Comparison of ENCODE assay signal across 8 cellular contexts in the genomic region with DNA sequence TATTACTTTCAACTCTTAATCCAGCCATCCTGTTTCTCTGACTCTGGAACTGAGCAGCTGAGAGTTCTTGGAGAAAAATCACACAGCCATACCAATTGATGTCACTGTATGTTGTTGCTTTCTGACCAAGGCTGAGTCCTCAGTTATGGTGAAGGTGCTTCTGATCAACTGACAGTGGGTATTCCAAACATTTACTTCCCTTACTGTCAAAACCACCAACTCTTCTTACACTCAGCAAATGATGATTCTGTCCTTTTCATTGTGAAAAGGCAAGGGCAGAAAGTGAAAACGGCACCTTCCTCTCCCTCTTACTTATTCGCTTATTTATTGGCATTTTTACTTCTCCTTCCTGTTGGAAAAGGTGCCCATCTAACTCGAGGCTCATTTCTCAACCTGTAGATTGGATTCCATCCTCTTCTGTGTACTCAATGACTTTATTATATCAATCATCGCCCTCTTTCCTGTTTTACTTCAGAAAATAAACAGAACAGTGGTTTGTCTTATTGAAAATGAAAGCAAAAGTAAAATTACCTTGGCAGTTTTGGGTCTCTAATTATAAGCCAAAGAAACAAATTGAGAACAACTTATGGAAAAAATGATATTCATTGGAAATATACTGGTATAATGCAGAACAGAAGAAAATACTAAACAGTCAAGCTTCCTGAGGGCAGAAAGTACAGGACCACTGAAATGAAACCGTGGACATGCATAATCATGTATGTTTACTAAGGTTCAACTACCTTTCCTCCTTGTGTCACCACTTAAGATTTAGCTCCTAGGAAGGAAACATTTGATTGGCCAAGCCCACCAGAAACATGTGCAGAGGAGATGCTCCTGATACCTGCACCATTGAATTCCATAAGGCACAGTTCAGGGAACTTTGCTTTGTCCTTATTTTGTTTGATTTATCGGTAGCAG.
A peak's percentile ranks its signal among the peaks of the same experiment; 100 is the strongest.
DNase-seq lines count a peak whose midpoint lies in the region; ATAC-seq and TF ChIP-seq lines count a peak whose summit lies in the region.

No MANE protein-coding gene starts in this region.

- H3K4me2 ChIP-seq in mammary epithelial cell (ENCODE audit: insufficient read depth, low read depth, low read length) = peak overlapping the region; percentile 82

- H3K4me1 ChIP-seq in mammary epithelial cell (ENCODE audit: insufficient read depth, low read length) (peaks cover 9% of the 10 kb centered on the region), mucosa of stomach (ENCODE audit: control insufficient read depth, insufficient read depth, low read length) (peaks cover 32% of the 10 kb centered on the region), endodermal cell (ENCODE audit: control insufficient read depth, insufficient read depth, low read length) (no peaks in the 10 kb centered on the region)

- H3K27me3 Mint-ChIP-seq in endodermal cell (ENCODE audit: insufficient read depth) (peaks cover 17% of the 10 kb centered on the region), glutamatergic neuron (ENCODE audit: unreplicated experiment) (no peaks in the 10 kb centered on the region)

- TF ChIP-seq CTCF in mammary epithelial cell (conservative IDR thresholded peaks at IDR 0.05 in 1 of 2, IDR thresholded peaks at IDR 0.05 in 1 of 2; ENCODE audit: extremely low read depth in 1 of 2, insufficient read depth in 1 of 2, low read depth in 1 of 2, low read length in 2 of 2) (no peak), endodermal cell (conservative IDR thresholded peaks at IDR 0.05) (no peak), glutamatergic neuron (IDR thresholded peaks at IDR 0.05; ENCODE audit: partially characterized antibody, unreplicated experiment) (no peak)

- H3K36me3 Mint-ChIP-seq in endodermal cell (ENCODE audit: low read depth) = no peaks in the 10 kb centered on the region
- H3K36me3 Mint-ChIP-seq in glutamatergic neuron (ENCODE audit: unreplicated experiment) = no peaks in the 10 kb centered on the region

- H3K4me1 Mint-ChIP-seq in endodermal cell = peaks cover 15% of the 10 kb centered on the region
- peaks cover 5% of the 10 kb centered on the region for H3K4me1 Mint-ChIP-seq in glutamatergic neuron (ENCODE audit: low read depth, unreplicated experiment)

- H4K20me1 ChIP-seq in mammary epithelial cell (ENCODE audit: insufficient read depth, low read length) = no peaks in the 10 kb centered on the region

- 24% methylated on average over 6 of the region's 6 CpGs for WGBS in mammary epithelial cell (ENCODE audit: low coverage, missing lambda C conversion rate)
- WGBS in endodermal cell (ENCODE audit: insufficient coverage in 1 of 2, insufficient read length in 1 of 2), 2 experiments = 79 to 82% methylated on average over 5 to 6 of the region's 6 CpGs

- CTCF ChIA-PET in mammary epithelial cell (lab: Charles Lee; ENCODE audit: low non-redundant PET) = no interaction called here

- H3K27ac Mint-ChIP-seq in endodermal cell (no peak overlapping the region), glutamatergic neuron (ENCODE audit: unreplicated experiment) (no peak overlapping the region)

- H3K9me3 ChIP-seq in mammary epithelial cell (replicated peaks; ENCODE audit: insufficient read depth, low read length) (no peaks in the 10 kb centered on the region), mucosa of stomach (ENCODE audit: control insufficient read depth, low read length) (no peaks in the 10 kb centered on the region), endodermal cell (ENCODE audit: control insufficient read depth, low read length) (no peaks in the 10 kb centered on the region)

- H3K36me3 ChIP-seq in mammary epithelial cell (ENCODE audit: insufficient read depth, low read length) (no peaks in the 10 kb centered on the region), mucosa of stomach (ENCODE audit: control insufficient read depth, insufficient read depth, low read length) (no peaks in the 10 kb centered on the region), endodermal cell (ENCODE audit: control insufficient read depth, insufficient read depth, low read length) (no peaks in the 10 kb centered on the region)

- no peaks in the 10 kb centered on the region for H3K9me3 Mint-ChIP-seq in endodermal cell
- H3K9me3 Mint-ChIP-seq in glutamatergic neuron (ENCODE audit: unreplicated experiment) = no peaks in the 10 kb centered on the region

- peak; percentile 19 for ATAC-seq in GM19397 (IDR thresholded peaks at IDR 0.05; ENCODE audit: unreplicated experiment)
- ATAC-seq in GM18868 (IDR thresholded peaks at IDR 0.05; ENCODE audit: unreplicated experiment) = no peak

- peak overlapping the region; percentile 38 for H3K9ac ChIP-seq in mammary epithelial cell (ENCODE audit: insufficient read depth, low read length)
- H3K9ac ChIP-seq in mucosa of stomach (ENCODE audit: low read length) = peak overlapping the region; percentile 49
- H3K9ac ChIP-seq in endodermal cell (ENCODE audit: extremely low read depth, low read length, poor library complexity, severe bottlenecking) = no peak overlapping the region

- intact Hi-C loops in mammary epithelial cell (cut with micrococcal nuclease) = loop anchor here (2.0 kb wide), 1 partner anchor 260 kb away; a partner anchor contains a TSS

- BruUV-seq in mammary epithelial cell (replicated peaks; lab: Mats Ljungman, UMichigan) = no TSS peak

- H3K27me3 ChIP-seq in mammary epithelial cell (ENCODE audit: insufficient read depth, low read length) (no peaks in the 10 kb centered on the region), mucosa of stomach (ENCODE audit: control insufficient read depth, insufficient read depth, low read length) (no peaks in the 10 kb centered on the region), endodermal cell (ENCODE audit: control insufficient read depth, insufficient read depth, low read length, poor library complexity, severe bottlenecking) (peaks cover 38% of the 10 kb centered on the region)

- peak overlapping the region; percentile 93 for H2AFZ ChIP-seq in mammary epithelial cell (ENCODE audit: low read depth, low read length)

- H3K27ac ChIP-seq in mammary epithelial cell (ENCODE audit: insufficient read depth, low read depth, low read length) = peak overlapping the region; percentile 16
- H3K27ac ChIP-seq in endodermal cell (ENCODE audit: low read depth, low read length) = no peak overlapping the region

- peak overlapping the region; percentile 38 to 47 (median 45) for H3K4me3 ChIP-seq in mammary epithelial cell (replicated peaks in 1 of 3; ENCODE audit: insufficient read depth in 1 of 3, low read depth in 2 of 3, low read length in 3 of 3)
- no peak overlapping the region for H3K4me3 ChIP-seq in mucosa of stomach (ENCODE audit: low read length)
- no peak overlapping the region for H3K4me3 ChIP-seq in endodermal cell (ENCODE audit: low read length)

- DNase-seq in HT1080 (ENCODE audit: low read depth) (peak; percentile 13), mammary epithelial cell (peak; percentile 6), endodermal cell (no peak), glutamatergic neuron (no peak)
- no peak for DNase-seq in activated CD8-positive, alpha-beta memory T cell treated with anti-CD3 and anti-CD28 coated beads, Interleukin-2, amount 50 U/mL, for 4 hours

- H3K4me3 Mint-ChIP-seq in endodermal cell (no peak overlapping the region), glutamatergic neuron (ENCODE audit: unreplicated experiment) (no peak overlapping the region)

- no peaks in the 10 kb centered on the region for H3K79me2 ChIP-seq in mammary epithelial cell (ENCODE audit: insufficient read depth, low read length)

- in situ Hi-C loops in mammary epithelial cell (cut with MboI; ENCODE audit: low sequenced_read_pairs in 2 of 2) = loop anchor here (5.0 kb wide), 1 partner anchor 126 kb away; no protein-coding TSS in a partner anchor

- dilution Hi-C loops in mammary epithelial cell (cut with HindIII; ENCODE audit: low sequenced_read_pairs) = no loop called here

Comparison
In these comparisons a context has a peak if more than half of its experiments do, and no peak if none do; other contexts are left out.
1. DNase-seq: peak in HT1080 (single experiment) and mammary epithelial cell (single experiment); none in endodermal cell (single experiment), activated CD8-positive, alpha-beta memory T cell treated with anti-CD3 and anti-CD28 coated beads, Interleukin-2, amount 50 U/mL, for 4 hours (single experiment) and glutamatergic neuron (single experiment).
2. H3K4me3 ChIP-seq: peak in mammary epithelial cell (3 of 3); none in mucosa of stomach (single experiment) and endodermal cell (single experiment).